ENCODE assay signal across 28 cellular contexts in genomic region chr6:116035616-116036015, GRCh38. TPM values are rescaled to one million over a fixed set of nuclear protein-coding genes. Genes with fewer than 3 reads are reported as not detected.
DNase-seq lines count a peak whose midpoint lies in the region; ATAC-seq, FAIRE-seq and TF ChIP-seq lines count a peak whose summit lies in the region.
"Had no signal": no experiment of that assay in that cellular context is flagged by ENCODE, and none has a peak within 500 bp of the region (broad histone marks: within the 10 kb centered on the region; RNA-seq: fewer than 3 reads in every experiment).

No MANE protein-coding gene starts in this region.

- peak overlapping the region; percentile 82 to 85 for H3K27ac ChIP-seq in A549
- no peak overlapping the region for H3K27ac ChIP-seq in parathyroid adenoma
- H3K27ac ChIP-seq: foreskin keratinocyte, heart right ventricle, tibial nerve had no signal

- H3K79me2 ChIP-seq in parathyroid adenoma: no peaks in the 10 kb centered on the region

- ATAC-seq in A549 (no peak), omental fat pad (ENCODE audit: low FRiP score) (no peak)
- ATAC-seq: foreskin keratinocyte; heart right ventricle; left cardiac atrium; natural killer cell; stimulated activated naive CD8-positive, alpha-beta T cell treated with anti-CD3 and anti-CD28 coated beads, Interleukin-15, amount 100 ng/mL, for 72 hours had no signal

- H3K4me2 ChIP-seq in A549: peak overlapping the region; percentile 83
- peak overlapping the region; percentile 31 for H3K4me2 ChIP-seq in parathyroid adenoma (ENCODE audit: low read length)

- H3K4me1 ChIP-seq in A549: peaks cover 75% of the 10 kb centered on the region
- H3K4me1 ChIP-seq in parathyroid adenoma: no peaks in the 10 kb centered on the region

- H3K9me3 ChIP-seq in A549: no peaks in the 10 kb centered on the region
- H3K9me3 ChIP-seq in parathyroid adenoma (ENCODE audit: control insufficient read depth, low read length): no peaks in the 10 kb centered on the region
- H3K9me3 ChIP-seq: adrenal gland, heart right ventricle, tibial nerve had no signal

- no peak overlapping the region for H2AFZ ChIP-seq in parathyroid adenoma

- H3K4me3 ChIP-seq in A549 (peak overlapping the region; percentile 16; the same call in 2 of the 3 replicates), parathyroid adenoma (ENCODE audit: low read depth, low read length) (no peak overlapping the region)
- H3K4me3 ChIP-seq: adrenal gland, heart right ventricle, tibial nerve had no signal

- in situ Hi-C loops in ACHN (cut with HindIII; ENCODE audit: low pct_ligation_motif_present, low pct_unique_long_range_greater_than_20kb, low sequenced_read_pairs): no loop called here

- 24% methylated on average over 4 of the region's 4 CpGs for whole genome bisulfite sequencing in A549 (ENCODE audit: missing lambda C conversion rate)

- DNase-seq in A549 (ENCODE audit: low read depth in 1 of 2, low spot score in 1 of 2) (no peak), NCI-H774 (lab: John Stamatoyannopoulos, UW) (peak; percentile 75), ACHN (no peak), omental fat pad (ENCODE audit: low spot score) (no peak), SHP77 treated with DMSO at 0.1 percent for 48 hours (lab: John Stamatoyannopoulos, UW) (no peak)
- DNase-seq: activated CD4-positive, alpha-beta T cell treated with anti-CD3 and anti-CD28 coated beads, Interleukin-2, amount 50 U/mL, for 4 hours; activated naive CD4-positive, alpha-beta T cell treated with Interleukin-2 at 50 U/mL for 16 hours; adrenal gland; effector CD8-positive, alpha-beta T cell; foreskin keratinocyte; heart right ventricle; IMR-90; left cardiac atrium; midbrain; natural killer cell; NCI-H187 treated with DMSO at 0.1 percent for 48 hours; NCI-H524 treated with DMSO at 0.1 percent for 48 hours; occipital lobe; retina; small intestine; stimulated activated CD8-positive, alpha-beta memory T cell treated with anti-CD3 and anti-CD28 coated beads, Interleukin-4, amount 100 ng/mL, for 48 hours; stimulated activated naive CD8-positive, alpha-beta T cell treated with anti-CD3 and anti-CD28 coated beads, Interleukin-15, amount 100 ng/mL, for 72 hours had no signal

- no peak for TF ChIP-seq CTCF in A549 (IDR thresholded peaks at IDR 0.05)
- TF ChIP-seq CTCF in parathyroid adenoma (IDR thresholded peaks at IDR 0.05): no peak
- no peak for TF ChIP-seq CTCF in omental fat pad (IDR thresholded peaks at IDR 0.05)

- FAIRE-seq in A549 (lab: Jason Lieb, UNC): no peak
- peak; percentile 91 for FAIRE-seq in islet of Langerhans (lab: Jason Lieb, UNC)
- FAIRE-seq: colon, GM12892, H54 had no signal

- TF ChIP-seq RAD21 in A549 (conservative IDR thresholded peaks at IDR 0.05 in 1 of 2, IDR thresholded peaks at IDR 0.05 in 1 of 2): no peak

- CTCF ChIA-PET in A549 (lab: Yijun Ruan, JAX): no interaction called here

- H3K27me3 ChIP-seq in parathyroid adenoma (ENCODE audit: control insufficient read depth, insufficient read depth, low read length): no peaks in the 10 kb centered on the region
- H3K27me3 ChIP-seq: adrenal gland, foreskin keratinocyte, heart right ventricle, tibial nerve had no signal

- TF ChIP-seq POLR2A in A549 (IDR thresholded peaks at IDR 0.05; ENCODE audit: low read length): no peak

- H3K9ac ChIP-seq in parathyroid adenoma: no peak overlapping the region

- TF ChIP-seq EP300 in A549 (IDR thresholded peaks at IDR 0.05): no peak

- H3K36me3 ChIP-seq in parathyroid adenoma (ENCODE audit: control insufficient read depth, insufficient read depth, low read length): no peaks in the 10 kb centered on the region
- H3K36me3 ChIP-seq: adrenal gland, heart right ventricle, tibial nerve had no signal

- POLR2A ChIA-PET in A549 (lab: Yijun Ruan, JAX): interaction anchor here (1.0 kb wide), 1 partner anchor 25 kb away, joined by 3 read pairs; the partner anchor contains the start of gene FRK

TF ChIP-seq in A549, 52 proteins besides CTCF, POLR2A, EP300 and RAD21:
- TF ChIP-seq GATA3 (IDR thresholded peaks at IDR 0.05; ENCODE audit: borderline replicate concordance) (no peak), NR3C1 (IDR thresholded peaks at IDR 0.05) (no peak)

RNA-seq across cellular contexts. Expression of gene FRK, which starts 25.1 kb away (rescaled TPM):
- polyA plus RNA-seq in A549 (2011; rRNA removed) (6.7 and 8.9 TPM in 2 replicates), A549 (2017; fragmentation: RNase III; extraction: RNeasy Plus Mini Kit Qiagen cat#74134 plus additional on column Dnase treatment) (1.7 to 2.2 TPM (median 2.1 TPM) in 3 replicates)
- 0.67 and 0.93 TPM in 2 replicates for polyA plus RNA-seq in A549 (2012; cell fraction: cytosol; rRNA removed)
- polyA plus RNA-seq in A549 (2012; cell fraction: nucleus; rRNA removed): 0.82 and 1.2 TPM in 2 replicates
- 15.4 and 18.7 TPM in 2 replicates for polyA minus RNA-seq in A549 (2011; rRNA and poly(A)+ RNA removed)
- 1 to 10 TPM in 3 of 4 donors, under 1 TPM in 1; 0.24 to 1.9 (median 1.5) TPM for total RNA-seq in omental fat pad
- total RNA-seq: natural killer cell had no signal
